Comparison of ENCODE assay signal across 9 cellular contexts in the genomic region with DNA sequence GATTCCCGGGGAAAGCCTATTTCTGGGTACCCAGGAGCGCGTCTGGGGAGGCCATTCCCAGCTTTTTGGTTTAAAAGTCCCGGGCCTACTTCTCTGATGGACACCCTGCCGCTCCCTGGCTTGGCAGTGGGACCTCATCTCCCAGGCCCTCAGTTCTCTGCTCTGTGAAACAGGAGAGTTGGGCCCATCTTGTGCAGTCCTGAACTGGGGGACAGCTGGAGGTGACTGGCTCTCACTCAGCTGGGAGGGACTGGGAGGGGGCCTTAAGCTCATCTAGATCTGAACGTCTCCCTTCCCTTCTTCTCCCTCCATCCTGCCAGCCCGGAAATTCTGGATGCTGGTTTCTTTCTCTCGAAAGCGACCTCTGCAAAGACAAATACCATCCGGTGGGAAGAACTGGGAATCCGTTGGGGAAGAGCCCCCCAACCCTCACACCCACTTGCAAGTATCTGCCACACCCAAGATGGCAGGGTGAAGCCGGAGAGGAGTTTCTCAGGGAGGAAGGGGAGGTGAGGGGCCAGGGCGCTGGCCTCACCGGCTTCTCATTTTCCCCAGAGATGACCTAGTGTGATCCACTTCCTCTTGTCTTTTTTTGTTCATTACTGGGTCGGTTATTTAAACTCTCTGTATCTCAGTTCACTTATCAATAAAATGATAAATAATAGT. TPM values are rescaled to one million over a fixed set of nuclear protein-coding genes. Genes with fewer than 3 reads are reported as not detected.
DNase-seq lines count a peak whose midpoint lies in the region; ATAC-seq, FAIRE-seq and TF ChIP-seq lines count a peak whose summit lies in the region.
"Had no signal": no experiment of that assay in that cellular context is flagged by ENCODE, and none has a peak within 500 bp of the region (broad histone marks: within the 10 kb centered on the region; RNA-seq: fewer than 3 reads in every experiment).

No MANE protein-coding gene starts in this region.

- peaks cover 7% of the 10 kb centered on the region for H3K4me1 Mint-ChIP-seq in T-helper 2 cell treated with Interferon-gamma antibody and Interleukin-4, amounts not matched to agents 5 μg/mL and 100 μg/mL, for 36 hours (ENCODE audit: low read depth)

- peak overlapping the region in 4 of 5 donors; percentile 16 to 90 (median 78) for H3K9ac ChIP-seq in subcutaneous abdominal adipose tissue (ENCODE audit: low read length in 5 of 5)

- no peak for TF ChIP-seq CTCF in adrenal gland (IDR thresholded peaks at IDR 0.05)
- TF ChIP-seq CTCF in right lobe of liver (IDR thresholded peaks at IDR 0.05), result no peak

- H3K27ac ChIP-seq in adrenal gland (peak overlapping the region in 3 of 5 donors; percentile 83 to 92 (median 84)), right lobe of liver (peak overlapping the region; percentile 85 to 98 (median 97)), subcutaneous abdominal adipose tissue (ENCODE audit: low read depth, low read length) (peak overlapping the region; percentile 69)

- TF ChIP-seq POLR2A in adrenal gland (IDR thresholded peaks at IDR 0.05) (no peak), right lobe of liver (IDR thresholded peaks at IDR 0.05) (no peak)

- no peaks in the 10 kb centered on the region for H3K9me3 Mint-ChIP-seq in T-helper 2 cell treated with Interferon-gamma antibody and Interleukin-4, amounts not matched to agents 5 μg/mL and 100 μg/mL, for 36 hours

- no peaks in the 10 kb centered on the region for H3K36me3 Mint-ChIP-seq in T-helper 2 cell treated with Interferon-gamma antibody and Interleukin-4, amounts not matched to agents 5 μg/mL and 100 μg/mL, for 36 hours (ENCODE audit: low read depth)

- H3K9me3 ChIP-seq in adrenal gland (replicated peaks in 1 of 3), result no peaks in the 10 kb centered on the region
- no peaks in the 10 kb centered on the region for H3K9me3 ChIP-seq in right lobe of liver
- H3K9me3 ChIP-seq in subcutaneous abdominal adipose tissue (ENCODE audit: control insufficient read depth in 5 of 5, low read length in 5 of 5), result no peaks in the 10 kb centered on the region

- peak overlapping the region; percentile 2 for H3K4me3 Mint-ChIP-seq in T-helper 2 cell treated with Interferon-gamma antibody and Interleukin-4, amounts not matched to agents 5 μg/mL and 100 μg/mL, for 36 hours

- peak overlapping the region in 2 of 4 donors; percentile 67 to 92 for H3K4me3 ChIP-seq in adrenal gland
- H3K4me3 ChIP-seq in right lobe of liver, result peak overlapping the region; percentile 71 to 92 (median 88)
- peak overlapping the region; percentile 62 to 87 (median 80) for H3K4me3 ChIP-seq in subcutaneous abdominal adipose tissue (ENCODE audit: low read depth in 1 of 5, low read length in 5 of 5)

- DNase-seq in T-helper 2 cell treated with Interferon-gamma antibody and Interleukin-4, amounts not matched to agents 5 μg/mL and 100 μg/mL, for 36 hours (ENCODE audit: low spot score), result no peak
- no peak for DNase-seq in T-helper 2 cell
- no peak for DNase-seq in adrenal gland
- no peak for DNase-seq in right lobe of liver
- DNase-seq in frontal cortex (ENCODE audit: low spot score in 2 of 2), result no peak
- no peak for DNase-seq in COR-L47 (lab: John Stamatoyannopoulos, UW)

- WGBS in adrenal gland, 4 donors, result 61 to 79% (median 66%) methylated on average over 10 to 15 of the region's 15 CpGs
- 31% methylated on average over 15 of the region's 15 CpGs for WGBS in right lobe of liver (ENCODE audit: insufficient coverage, low coverage, low lambda C conversion rate, missing lambda C conversion rate)

- no peak for FAIRE-seq in frontal cortex (lab: Jason Lieb, UNC)
- FAIRE-seq: bronchial epithelial cell had no signal

- intact Hi-C loops in adrenal gland (cut with DNase I), result no loop called here
- intact Hi-C loops in right lobe of liver (cut with DNase I), result no loop called here

- no peaks in the 10 kb centered on the region for H3K27me3 ChIP-seq in adrenal gland
- H3K27me3 ChIP-seq in right lobe of liver, result no peaks in the 10 kb centered on the region
- H3K27me3 ChIP-seq in subcutaneous abdominal adipose tissue (ENCODE audit: control insufficient read depth in 5 of 5, insufficient read depth in 4 of 5, low read length in 5 of 5), result peaks cover 0 to 14% (median 2%) of the 10 kb centered on the region in 5 donors

- H3K36me3 ChIP-seq in adrenal gland (replicated peaks in 1 of 2) (no peaks in the 10 kb centered on the region), right lobe of liver (no peaks in the 10 kb centered on the region), subcutaneous abdominal adipose tissue (ENCODE audit: control insufficient read depth in 5 of 5, insufficient read depth in 5 of 5, low read length in 5 of 5) (no peaks in the 10 kb centered on the region)

- H3K27ac Mint-ChIP-seq in T-helper 2 cell treated with Interferon-gamma antibody and Interleukin-4, amounts not matched to agents 5 μg/mL and 100 μg/mL, for 36 hours, result no peak overlapping the region

- ATAC-seq in right lobe of liver (peak; percentile 9 to 29 (median 16)), GM19395 (IDR thresholded peaks at IDR 0.05; ENCODE audit: unreplicated experiment) (no peak)

- peaks cover 52% of the 10 kb centered on the region for H3K27me3 Mint-ChIP-seq in T-helper 2 cell treated with Interferon-gamma antibody and Interleukin-4, amounts not matched to agents 5 μg/mL and 100 μg/mL, for 36 hours (ENCODE audit: low read depth)

- H3K4me1 ChIP-seq in adrenal gland (replicated peaks in 1 of 2) (peaks cover 20 to 31% of the 10 kb centered on the region in 2 donors), right lobe of liver (peaks cover 0 to 8% (median 3%) of the 10 kb centered on the region in 4 donors), subcutaneous abdominal adipose tissue (ENCODE audit: control insufficient read depth in 5 of 5, insufficient read depth in 5 of 5, low read length in 5 of 5) (peaks cover 0 to 56% (median 36%) of the 10 kb centered on the region in 5 donors)

RNA-seq across cellular contexts. Expression of a gene that starts 1.4 kb away (rescaled TPM):
- total RNA-seq in adrenal gland, result 10 to 100 TPM; 21.5 to 63.2 (median 30.3) TPM
- 10 to 100 TPM in 2 of 3 donors, 1 to 10 TPM in 1; 8.1 to 55.7 (median 32.5) TPM for polyA plus RNA-seq in adrenal gland
- 10 to 100 TPM; 10.7 to 20.4 (median 18.9) TPM for total RNA-seq in right lobe of liver
- under 0.01 TPM for total RNA-seq in frontal cortex

Comparison
In these comparisons a context has a peak if more than half of its experiments do, and no peak if none do; other contexts are left out.
1. RNA of a gene that starts 1.4 kb away (total RNA-seq): 21.5 to 63.2 TPM in adrenal gland and 10.7 to 20.4 TPM in right lobe of liver; under 0.01 TPM in frontal cortex (single experiment); every median in the first group is over 10 times any median in the second.
2. Peak in every context shown above with its lines, with median percentiles within 50 percentile points of each other: H3K27ac ChIP-seq.